ENCODE assay signal across 12 cellular contexts in the genomic region with DNA sequence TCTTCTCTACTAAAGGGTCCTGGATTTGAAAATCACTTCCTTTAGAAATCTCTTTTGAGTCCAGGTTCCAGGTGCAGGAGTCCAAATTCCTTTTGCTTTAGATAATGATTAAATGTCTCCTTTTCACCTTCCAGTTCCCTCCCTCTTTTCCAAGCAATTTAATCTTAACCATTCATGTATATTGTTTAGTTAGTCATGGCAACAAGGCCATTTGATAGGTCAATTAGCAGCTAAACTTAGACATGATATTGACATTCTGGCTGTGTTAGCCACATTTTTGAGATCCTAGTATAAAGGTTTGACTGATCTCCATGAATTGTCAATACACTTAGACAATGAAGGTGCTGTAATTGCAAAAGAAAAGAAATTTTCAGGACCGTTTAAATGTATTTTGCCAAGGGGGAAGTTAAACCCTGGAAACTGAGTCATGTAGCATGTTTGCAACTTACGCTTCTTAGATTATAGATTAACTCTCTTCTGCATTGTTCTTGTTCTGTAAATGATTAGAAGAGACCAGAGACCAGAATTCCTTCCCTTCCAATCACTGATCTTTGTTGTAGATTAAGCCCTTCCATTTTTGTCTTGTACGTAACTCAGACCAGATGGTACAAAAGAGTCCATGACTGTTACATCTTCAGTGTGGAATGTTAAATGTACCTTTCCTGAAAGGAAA. TPM values are rescaled to one million over a fixed set of nuclear protein-coding genes. Genes with fewer than 3 reads are reported as not detected.
A peak's percentile ranks its signal among the peaks of the same experiment; 100 is the strongest.
DNase-seq lines count a peak whose midpoint lies in the region; ATAC-seq and TF ChIP-seq lines count a peak whose summit lies in the region.
"Had no signal": no experiment of that assay in that cellular context is flagged by ENCODE, and none has a peak within 500 bp of the region (broad histone marks: within the 10 kb centered on the region; RNA-seq: fewer than 3 reads in every experiment).

No MANE protein-coding gene starts in this region.

- H2BK5ac ChIP-seq in neuronal stem cell (ENCODE audit: low read length), result no peak overlapping the region

- no peak overlapping the region for H2AK5ac ChIP-seq in neuronal stem cell (ENCODE audit: low read depth, low read length)

- H3K9me3 ChIP-seq in osteoblast (ENCODE audit: low read depth, low read length) (no peaks in the 10 kb centered on the region), neuronal stem cell (replicated peaks in 1 of 2; ENCODE audit: control insufficient read depth in 2 of 2, insufficient read depth in 1 of 2, low read depth in 1 of 2, low read length in 2 of 2) (peaks cover 1 to 5% of the 10 kb centered on the region in 2 donors)

- ATAC-seq in HG03439 (IDR thresholded peaks at IDR 0.05; ENCODE audit: unreplicated experiment), result no peak
- ATAC-seq: activated CD8-positive, alpha-beta memory T cell treated with anti-CD3 and anti-CD28 coated beads, Interleukin-2, amount 10 ng/mL, durations not matched to agents 7 days and 5 days; effector memory CD8-positive, alpha-beta T cell had no signal

- H3K14ac ChIP-seq in neuronal stem cell (ENCODE audit: low read length), result no peak overlapping the region

- TF ChIP-seq CTCF in osteoblast (IDR thresholded peaks at IDR 0.05; ENCODE audit: extremely low read depth, low read depth, low read length), result no peak

- peak overlapping the region; percentile 17 for H2AFZ ChIP-seq in osteoblast (ENCODE audit: low read length)
- H2AFZ ChIP-seq in neuronal stem cell (ENCODE audit: low read length), result no peak overlapping the region

- no peaks in the 10 kb centered on the region for H4K20me1 ChIP-seq in osteoblast (ENCODE audit: insufficient read depth, low read length)

- H3K4me2 ChIP-seq in osteoblast (ENCODE audit: insufficient read depth, low read length) (peak overlapping the region; percentile 60), neuronal stem cell (ENCODE audit: insufficient read depth, low read length, poor library complexity, severe bottlenecking) (no peak overlapping the region)

- H3K4me3 ChIP-seq in osteoblast (ENCODE audit: insufficient read depth, low read length) (no peak overlapping the region), neuronal stem cell (ENCODE audit: low read length in 2 of 2) (no peak overlapping the region)

- DNase-seq in GM03348 (ENCODE audit: low spot score) (peak; percentile 31), NCI-H2171 (lab: John Stamatoyannopoulos, UW) (peak; percentile 11), epithelial cell of prostate (ENCODE audit: low read depth, low spot score) (no peak), osteoblast (ENCODE audit: insufficient read length, low spot score, missing footprints) (no peak), KG1 (lab: John Stamatoyannopoulos, UW) (no peak), neuronal stem cell (ENCODE audit: low spot score) (no peak), dedifferentiated amniotic fluid mesenchymal stem cell (ENCODE audit: extremely low spot score) (no peak)
- DNase-seq: activated CD8-positive, alpha-beta memory T cell treated with anti-CD3 and anti-CD28 coated beads, Interleukin-2, amount 10 ng/mL, durations not matched to agents 7 days and 5 days; effector memory CD8-positive, alpha-beta T cell; MM.1S; OCI-M1 had no signal

- no peak overlapping the region for H3K18ac ChIP-seq in neuronal stem cell (ENCODE audit: low read length)

- no peak overlapping the region for H3K4ac ChIP-seq in neuronal stem cell (ENCODE audit: low read length)

- H3K9ac ChIP-seq in neuronal stem cell (ENCODE audit: low read depth, low read length, poor library complexity), result no peak overlapping the region

- no peak overlapping the region for H4K91ac ChIP-seq in neuronal stem cell (ENCODE audit: low read depth, low read length, poor library complexity)

- H3K79me2 ChIP-seq in osteoblast (ENCODE audit: insufficient read depth, low read length), result no peaks in the 10 kb centered on the region

- H3K27ac ChIP-seq in epithelial cell of prostate (peak overlapping the region; percentile 77), osteoblast (ENCODE audit: low read depth, low read length) (peak overlapping the region; percentile 89), neuronal stem cell (replicated peaks; ENCODE audit: low read length) (no peak overlapping the region)

- no peaks in the 10 kb centered on the region for H3K79me1 ChIP-seq in neuronal stem cell (ENCODE audit: low read depth, low read length)

- H4K8ac ChIP-seq in neuronal stem cell (ENCODE audit: low read depth, low read length), result no peak overlapping the region

- peaks cover 37% of the 10 kb centered on the region for H3K4me1 ChIP-seq in osteoblast (ENCODE audit: insufficient read depth, low read length)
- no peaks in the 10 kb centered on the region for H3K4me1 ChIP-seq in neuronal stem cell (ENCODE audit: control insufficient read depth in 2 of 2, insufficient read depth in 1 of 2, low read depth in 1 of 2, low read length in 2 of 2)

- no peak overlapping the region for H2BK15ac ChIP-seq in neuronal stem cell (ENCODE audit: low read length)

- no peak overlapping the region for H2BK12ac ChIP-seq in neuronal stem cell (ENCODE audit: low read length)

- WGBS in neuronal stem cell (ENCODE audit: extremely low coverage in 2 of 2, insufficient read length in 2 of 2, insufficient replicate concordance in 1 of 2), 2 donors, result no CpG with 5 or more reads among the region's 3 CpGs

- no peak overlapping the region for H3K23ac ChIP-seq in neuronal stem cell (ENCODE audit: low read depth, low read length, poor library complexity)

- H3K27me3 ChIP-seq in osteoblast (ENCODE audit: insufficient read depth, low read length) (no peaks in the 10 kb centered on the region), neuronal stem cell (ENCODE audit: control insufficient read depth in 3 of 3, insufficient read depth in 3 of 3, low read depth in 1 of 3, low read length in 3 of 3) (peaks cover 0 to 29% (median 0%) of the 10 kb centered on the region in 3 experiments)

- H3K36me3 ChIP-seq in osteoblast (ENCODE audit: insufficient read depth, low read length) (no peaks in the 10 kb centered on the region), neuronal stem cell (replicated peaks in 1 of 2; ENCODE audit: control insufficient read depth in 2 of 2, insufficient read depth in 2 of 2, low read length in 2 of 2) (no peaks in the 10 kb centered on the region)

- H2BK120ac ChIP-seq in neuronal stem cell (ENCODE audit: low read depth, low read length), result no peak overlapping the region

RNA-seq across cellular contexts. Expression of gene C12orf75, which starts 12.4 kb away (rescaled TPM):
- total RNA-seq in osteoblast, result 48.5 and 58.0 TPM in 2 replicates
- 40.3 TPM for polyA plus RNA-seq in neuronal stem cell (2013, experiment 1 of 2)
- polyA plus RNA-seq in neuronal stem cell (2013, experiment 2 of 2), result 40.4 TPM

Comparison
In these comparisons a context has a peak if more than half of its experiments do, and no peak if none do; other contexts are left out.
1. DNase-seq: peak in GM03348 (single experiment) and NCI-H2171 (single experiment); none in epithelial cell of prostate (single experiment), osteoblast (single experiment), KG1 (single experiment), neuronal stem cell (single experiment) and dedifferentiated amniotic fluid mesenchymal stem cell (single experiment).